ENCODE assay signal across 9 cellular contexts in genomic region chr16:81444448-81445121, GRCh38. TPM values are rescaled to one million over a fixed set of nuclear protein-coding genes. Genes with fewer than 3 reads are reported as not detected.
A peak's percentile ranks its signal among the peaks of the same experiment; 100 is the strongest.
DNase-seq lines count a peak whose midpoint lies in the region; ATAC-seq, FAIRE-seq and TF ChIP-seq lines count a peak whose summit lies in the region.
"Had no signal": no experiment of that assay in that cellular context is flagged by ENCODE, and none has a peak within 500 bp of the region (broad histone marks: within the 10 kb centered on the region; RNA-seq: fewer than 3 reads in every experiment).

Gene CMIP, plus strand, starts transcription at chr16:81444808.

- H4K20me1 ChIP-seq in OCI-LY1 (ENCODE audit: insufficient read depth, low read length) (no peaks in the 10 kb centered on the region), endothelial cell of umbilical vein (replicated peaks; ENCODE audit: control insufficient read depth, extremely low read depth, insufficient read depth, low read length) (peaks cover 4% of the 10 kb centered on the region)

- H3K27ac ChIP-seq in OCI-LY1 (ENCODE audit: low read depth, low read length, poor library complexity, severe bottlenecking) (peak within 1 kb of the TSS; percentile 83), endothelial cell of umbilical vein (ENCODE audit: insufficient read depth, low read depth, low read length) (peak within 1 kb of the TSS; percentile 81)

- H3K9ac ChIP-seq in OCI-LY1 (ENCODE audit: low read length): peak within 1 kb of the TSS; percentile 93
- H3K9ac ChIP-seq in endothelial cell of umbilical vein (replicated peaks; ENCODE audit: extremely low read depth, insufficient read depth, low read length): peak within 1 kb of the TSS; percentile 96

- peaks cover 21% of the 10 kb centered on the region for H3K27me3 ChIP-seq in BE2C
- H3K27me3 ChIP-seq in OCI-LY1 (ENCODE audit: insufficient read depth, low read length): peaks cover 10% of the 10 kb centered on the region; the same call in 1 of the 2 replicates
- H3K27me3 ChIP-seq in endothelial cell of umbilical vein (ENCODE audit: control insufficient read depth in 2 of 2, insufficient read depth in 2 of 2, low read length in 2 of 2): peaks cover 13 to 30% of the 10 kb centered on the region in 2 experiments

- no peak for TF ChIP-seq POLR2A in endothelial cell of umbilical vein (IDR thresholded peaks at IDR 0.05; ENCODE audit: low read depth, low read length)

- CTCF ChIA-PET in endothelial cell of umbilical vein (lab: Charles Lee): interaction anchor here (0.7 to 1.7 kb wide), 3 partner anchors 16 to 252 kb away, joined by 3 to 9 read pairs (median 5); no protein-coding TSS in a partner anchor

- dilution Hi-C loops in endothelial cell of umbilical vein (cut with MboI; ENCODE audit: extremely low pct_ligation_motif_present, low sequenced_read_pairs): no loop called here

- intact Hi-C loops in endothelial cell of umbilical vein (cut with micrococcal nuclease): loop anchor here (1.0 to 5.0 kb wide), 3 partner anchors 39 to 253 kb away; no protein-coding TSS in a partner anchor

- peak within 1 kb of the TSS; percentile 68 for H3K4me3 ChIP-seq in BE2C (ENCODE audit: low read depth, low read length)
- peak within 1 kb of the TSS; percentile 85 for H3K4me3 ChIP-seq in OCI-LY1 (ENCODE audit: low read depth, low read length, poor library complexity, severe bottlenecking)
- peak within 1 kb of the TSS; percentile 96 to 97 (median 97) for H3K4me3 ChIP-seq in endothelial cell of umbilical vein (replicated peaks in 1 of 3; ENCODE audit: insufficient read depth in 1 of 3, low read depth in 1 of 3, low read length in 3 of 3)

- no TSS peak for BruUV-seq in endothelial cell of umbilical vein (replicated peaks; lab: Mats Ljungman, UMichigan)

- H3K4me1 ChIP-seq in BE2C (no peaks in the 10 kb centered on the region; the same call in none of the 2 replicates), OCI-LY1 (ENCODE audit: insufficient read depth, low read length, severe bottlenecking) (peaks cover 36% of the 10 kb centered on the region), endothelial cell of umbilical vein (ENCODE audit: control insufficient read depth, extremely low read depth, insufficient read depth, low read length) (peaks cover 20% of the 10 kb centered on the region)

- DNase-seq in BE2C: peak; percentile 90
- peak; percentile 64 for DNase-seq in activated T-cell treated with anti-CD3 and anti-CD28 coated beads for 1 hour (ENCODE audit: low read depth)
- DNase-seq in endothelial cell of umbilical vein (ENCODE audit: low read depth, low spot score): peak; percentile 60
- DNase-seq in midbrain (lab: John Stamatoyannopoulos, UW): peak; percentile 71
- peak; percentile 56 to 65 for DNase-seq in stimulated activated CD8-positive, alpha-beta memory T cell treated with anti-CD3 and anti-CD28 coated beads, Interleukin-2, amount 100 ng/mL, for 1 hour (ENCODE audit: low read depth in 2 of 2)

- H3K4me2 ChIP-seq in OCI-LY1 (ENCODE audit: low read length) (peak within 1 kb of the TSS; percentile 91), endothelial cell of umbilical vein (ENCODE audit: insufficient read depth, low read length) (peak within 1 kb of the TSS; percentile 97)

- H2AFZ ChIP-seq in OCI-LY1 (ENCODE audit: low read length) (no peak within 1 kb of the TSS), endothelial cell of umbilical vein (ENCODE audit: low read depth, low read length) (peak within 1 kb of the TSS; percentile 46)

- no peak for TF ChIP-seq CTCF in BE2C (IDR thresholded peaks at IDR 0.05; ENCODE audit: low read depth, low read length)
- no peak for TF ChIP-seq CTCF in OCI-LY1 (IDR thresholded peaks at IDR 0.05; ENCODE audit: low read length)
- TF ChIP-seq CTCF in endothelial cell of umbilical vein (IDR thresholded peaks at IDR 0.05; ENCODE audit: extremely low read depth in 1 of 2, insufficient read depth in 1 of 2, low read depth in 1 of 2, low read length in 2 of 2): no peak

- H3K9me1 ChIP-seq in endothelial cell of umbilical vein (replicated peaks; ENCODE audit: control insufficient read depth, extremely low read depth, insufficient read depth, low read length): no peaks in the 10 kb centered on the region

- no peaks in the 10 kb centered on the region for H3K9me2 ChIP-seq in OCI-LY1 (ENCODE audit: low read depth, low read length)

- ATAC-seq in GM19025 (IDR thresholded peaks at IDR 0.05; ENCODE audit: low read depth, unreplicated experiment): peak; percentile 84
- ATAC-seq in HG03196 (IDR thresholded peaks at IDR 0.05; ENCODE audit: unreplicated experiment): peak; percentile 84

- POLR2A ChIA-PET in endothelial cell of umbilical vein (lab: Charles Lee): no interaction called here

- peak; percentile 24 for FAIRE-seq in endothelial cell of umbilical vein (lab: Jason Lieb, UNC)
- FAIRE-seq: endometrium had no signal

- no peaks in the 10 kb centered on the region for H3K9me3 ChIP-seq in BE2C
- no peaks in the 10 kb centered on the region for H3K9me3 ChIP-seq in OCI-LY1 (ENCODE audit: low read length)
- H3K9me3 ChIP-seq in endothelial cell of umbilical vein (replicated peaks; ENCODE audit: control insufficient read depth, insufficient read depth, low read length): no peaks in the 10 kb centered on the region

- no peaks in the 10 kb centered on the region for H3F3A ChIP-seq in OCI-LY1 (ENCODE audit: insufficient read depth, low read length)

- H3K36me3 ChIP-seq in BE2C: no peaks in the 10 kb centered on the region
- H3K36me3 ChIP-seq in OCI-LY1 (ENCODE audit: insufficient read depth, low read length): peaks cover 6% of the 10 kb centered on the region; the same call in 1 of the 2 replicates
- H3K36me3 ChIP-seq in endothelial cell of umbilical vein (ENCODE audit: control insufficient read depth in 2 of 2, extremely low read depth in 1 of 2, insufficient read depth in 2 of 2, low read length in 2 of 2): no peaks in the 10 kb centered on the region

- peaks cover 44% of the 10 kb centered on the region for H3K79me2 ChIP-seq in OCI-LY1 (ENCODE audit: insufficient read depth, low read length)
- peaks cover 45% of the 10 kb centered on the region for H3K79me2 ChIP-seq in endothelial cell of umbilical vein (ENCODE audit: control insufficient read depth, insufficient read depth, low read length)

TF ChIP-seq in endothelial cell of umbilical vein, 7 proteins besides CTCF, POLR2A, EP300 and RAD21:
- TF ChIP-seq JUN (IDR thresholded peaks at IDR 0.05; ENCODE audit: borderline replicate concordance, insufficient read depth, insufficient read length, low read depth) (no peak), EZH2 (IDR thresholded peaks at IDR 0.05; ENCODE audit: borderline replicate concordance, low read depth, low read length, severe bottlenecking) (no peak), MAX (IDR thresholded peaks at IDR 0.05; ENCODE audit: insufficient read depth, insufficient read length) (no peak), MYC (IDR thresholded peaks at IDR 0.05; ENCODE audit: low read depth, low read length) (no peak), FOS (IDR thresholded peaks at IDR 0.05; ENCODE audit: borderline replicate concordance, insufficient read depth, low read length) (no peak), GATA2 (IDR thresholded peaks at IDR 0.05; ENCODE audit: insufficient read depth, insufficient read length, low read depth, low read length) (no peak), POLR2AphosphoS5 (IDR thresholded peaks at IDR 0.05; ENCODE audit: insufficient read depth, low read depth, low read length) (no peak)

RNA-seq across cellular contexts. Expression of gene CMIP, which starts in this region (rescaled TPM):
- polyA plus RNA-seq in BE2C (2012; ENCODE audit: insufficient read depth, insufficient read length, low read depth): 15.5 TPM
- 82.4 and 101 TPM in 2 replicates for total RNA-seq in endothelial cell of umbilical vein
- polyA plus RNA-seq in endothelial cell of umbilical vein: 23.6 and 29.0 TPM in 2 replicates
- polyA plus RNA-seq in endothelial cell of umbilical vein (2011; cell fraction: cytosol; rRNA removed): 31.1 and 32.0 TPM in 2 replicates
- polyA plus RNA-seq in endothelial cell of umbilical vein (2011; cell fraction: nucleus; rRNA removed): 55.1 and 76.2 TPM in 2 replicates
- 43.0 and 55.4 TPM in 2 replicates for polyA plus RNA-seq in endothelial cell of umbilical vein (2012)
- polyA minus RNA-seq in endothelial cell of umbilical vein: 81.6 and 92.9 TPM in 2 replicates
- 15.4 TPM for polyA minus RNA-seq in endothelial cell of umbilical vein (2011; cell fraction: cytosol; rRNA and poly(A)+ RNA removed)
- 99.8 and 106 TPM in 2 replicates for polyA minus RNA-seq in endothelial cell of umbilical vein (2011; cell fraction: nucleus; rRNA and poly(A)+ RNA removed)

Comparison
In these comparisons a context has a peak if more than half of its experiments do, and no peak if none do; other contexts are left out.
1. Peak in every context shown above with its lines: DNase-seq, ATAC-seq, H3K4me3 ChIP-seq and H3K27ac ChIP-seq.